ENCODE assay signal across 23 cellular contexts in the genomic region with DNA sequence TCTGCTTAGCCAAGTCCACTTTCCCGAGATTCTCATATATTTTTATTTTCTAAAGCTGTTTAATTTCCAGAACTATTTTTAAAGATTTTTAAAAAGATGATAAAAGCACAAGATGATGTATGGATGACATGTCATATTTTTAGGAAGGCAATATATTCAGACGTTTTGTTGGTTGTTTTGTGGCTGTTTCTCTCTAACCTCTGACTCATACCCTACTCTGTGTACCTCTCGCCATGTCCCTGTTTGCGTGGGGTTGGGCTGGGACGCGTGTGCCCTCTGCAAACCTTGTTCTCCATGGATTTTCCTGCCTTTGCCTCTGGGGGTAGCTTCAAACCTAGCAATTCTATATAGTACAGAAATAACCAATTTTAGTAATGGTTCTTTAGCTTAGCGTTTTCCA.
A peak's percentile ranks its signal among the peaks of the same experiment; 100 is the strongest.
DNase-seq lines count a peak whose midpoint lies in the region; ATAC-seq and TF ChIP-seq lines count a peak whose summit lies in the region.
"Had no signal": no experiment of that assay in that cellular context is flagged by ENCODE, and none has a peak within 500 bp of the region (broad histone marks: within the 10 kb centered on the region; RNA-seq: fewer than 3 reads in every experiment).

No MANE protein-coding gene starts in this region.

- no peaks in the 10 kb centered on the region for H3K9me3 Mint-ChIP-seq in activated T-cell treated with anti-CD3 and anti-CD28 coated beads, Interleukin-2, amount 50 U/mL, for 72 hours
- H3K9me3 Mint-ChIP-seq in activated T-cell treated with anti-CD3 and anti-CD28 coated beads, Interleukin-2, amount 50 U/mL, for 4 hours, result no peaks in the 10 kb centered on the region
- H3K9me3 Mint-ChIP-seq in brain, result no peaks in the 10 kb centered on the region
- H3K9me3 Mint-ChIP-seq: CD4-positive, CD25-positive, alpha-beta regulatory T cell; IgD-negative memory B cell had no signal

- ATAC-seq in activated T-cell treated with anti-CD3 and anti-CD28 coated beads, Interleukin-2, amount 50 U/mL, for 72 hours (replicated peaks in 1 of 2), result no peak
- no peak for ATAC-seq in activated T-cell treated with anti-CD3 and anti-CD28 coated beads, Interleukin-2, amount 50 U/mL, for 4 hours
- ATAC-seq in mucosa of descending colon, result peak; percentile 48
- ATAC-seq: A549, GM12878 had no signal

- peaks cover 5% of the 10 kb centered on the region for H3K4me1 Mint-ChIP-seq in activated T-cell treated with anti-CD3 and anti-CD28 coated beads, Interleukin-2, amount 50 U/mL, for 72 hours (ENCODE audit: low read depth)
- H3K4me1 Mint-ChIP-seq in activated T-cell treated with anti-CD3 and anti-CD28 coated beads, Interleukin-2, amount 50 U/mL, for 4 hours (ENCODE audit: low read depth), result peaks cover 4% of the 10 kb centered on the region
- H3K4me1 Mint-ChIP-seq in brain, result peaks cover 30% of the 10 kb centered on the region

- H3K27me3 Mint-ChIP-seq in activated T-cell treated with anti-CD3 and anti-CD28 coated beads, Interleukin-2, amount 50 U/mL, for 72 hours (ENCODE audit: low read depth), result no peaks in the 10 kb centered on the region
- no peaks in the 10 kb centered on the region for H3K27me3 Mint-ChIP-seq in activated T-cell treated with anti-CD3 and anti-CD28 coated beads, Interleukin-2, amount 50 U/mL, for 4 hours (ENCODE audit: low read depth)
- no peaks in the 10 kb centered on the region for H3K27me3 Mint-ChIP-seq in brain
- H3K27me3 Mint-ChIP-seq: IgD-negative memory B cell had no signal

- H3K4me3 ChIP-seq in mucosa of descending colon (no peak overlapping the region), dorsolateral prefrontal cortex (peak overlapping the region in 22 of 59 donors; percentile 0 to 44 (median 29))
- H3K4me3 ChIP-seq: A549, GM12878, SK-N-MC had no signal

- H3K4me1 ChIP-seq in mucosa of descending colon (ENCODE audit: low read depth), result peaks cover 14% of the 10 kb centered on the region

- H3K9me3 ChIP-seq in mucosa of descending colon, result no peaks in the 10 kb centered on the region
- H3K9me3 ChIP-seq: A549 had no signal

- no peak for TF ChIP-seq CTCF in brain (conservative IDR thresholded peaks at IDR 0.05)
- no peak for TF ChIP-seq CTCF in mucosa of descending colon (IDR thresholded peaks at IDR 0.05)
- TF ChIP-seq CTCF in dorsolateral prefrontal cortex (IDR thresholded peaks at IDR 0.05 in 54 of 56, conservative IDR thresholded peaks at IDR 0.05 in 2 of 56; ENCODE audit: low read depth in 1 of 56, partially characterized antibody in 56 of 56), result no peak

- intact Hi-C loops in mucosa of descending colon (cut with DNase I, micrococcal nuclease), result no loop called here
- intact Hi-C loops in dorsolateral prefrontal cortex (cut with DNase I), result no loop called here

- H3K36me3 Mint-ChIP-seq in activated T-cell treated with anti-CD3 and anti-CD28 coated beads, Interleukin-2, amount 50 U/mL, for 72 hours (ENCODE audit: insufficient read depth in 2 of 2), result peaks cover 0 to under 1% of the 10 kb centered on the region in 2 donors
- H3K36me3 Mint-ChIP-seq in activated T-cell treated with anti-CD3 and anti-CD28 coated beads, Interleukin-2, amount 50 U/mL, for 4 hours (ENCODE audit: insufficient read depth), result peaks cover 19% of the 10 kb centered on the region
- H3K36me3 Mint-ChIP-seq in brain, result peaks cover 34% of the 10 kb centered on the region

- H3K27me3 ChIP-seq in dorsolateral prefrontal cortex, result no peaks in the 10 kb centered on the region

- DNase-seq in activated T-cell treated with anti-CD3 and anti-CD28 coated beads, Interleukin-2, amount 50 U/mL, for 72 hours, result no peak
- DNase-seq in activated T-cell treated with anti-CD3 and anti-CD28 coated beads, Interleukin-2, amount 50 U/mL, for 4 hours, result no peak
- DNase-seq in mucosa of descending colon (no peak), COLO829 (ENCODE audit: low spot score) (no peak), dorsolateral prefrontal cortex (no peak)
- DNase-seq in activated effector memory CD4-positive, alpha-beta T cell treated with Interleukin-2 at 50 U/mL for 16 hours, result no peak
- DNase-seq: CD4-positive, CD25-positive, alpha-beta regulatory T cell; COR-L47; DND-41; GOT3; Kasumi-1; MM.1S; NCI-H1048; NCI-H1417 treated with DMSO at 0.1 percent for 48 hours; NCI-H187; NCI-H69; SHP77 treated with DMSO at 0.1 percent for 48 hours had no signal

- no peak overlapping the region for H3K4me3 Mint-ChIP-seq in activated T-cell treated with anti-CD3 and anti-CD28 coated beads, Interleukin-2, amount 50 U/mL, for 72 hours
- H3K4me3 Mint-ChIP-seq in activated T-cell treated with anti-CD3 and anti-CD28 coated beads, Interleukin-2, amount 50 U/mL, for 4 hours, result no peak overlapping the region
- no peak overlapping the region for H3K4me3 Mint-ChIP-seq in brain
- H3K4me3 Mint-ChIP-seq: CD4-positive, CD25-positive, alpha-beta regulatory T cell; IgD-negative memory B cell had no signal

- H3K27ac Mint-ChIP-seq in activated T-cell treated with anti-CD3 and anti-CD28 coated beads, Interleukin-2, amount 50 U/mL, for 72 hours, result peak overlapping the region; percentile 10
- H3K27ac Mint-ChIP-seq in brain, result peak overlapping the region in 3 of 5 experiments; percentile 15 to 38 (median 25)
- H3K27ac Mint-ChIP-seq: CD4-positive, CD25-positive, alpha-beta regulatory T cell had no signal

- no peaks in the 10 kb centered on the region for H3K36me3 ChIP-seq in mucosa of descending colon (ENCODE audit: low read depth)

- no peak overlapping the region for H3K27ac ChIP-seq in dorsolateral prefrontal cortex
- H3K27ac ChIP-seq: A549, RWPE1, SK-N-MC had no signal
